ENCODE assay signal across 8 cellular contexts in the genomic region with DNA sequence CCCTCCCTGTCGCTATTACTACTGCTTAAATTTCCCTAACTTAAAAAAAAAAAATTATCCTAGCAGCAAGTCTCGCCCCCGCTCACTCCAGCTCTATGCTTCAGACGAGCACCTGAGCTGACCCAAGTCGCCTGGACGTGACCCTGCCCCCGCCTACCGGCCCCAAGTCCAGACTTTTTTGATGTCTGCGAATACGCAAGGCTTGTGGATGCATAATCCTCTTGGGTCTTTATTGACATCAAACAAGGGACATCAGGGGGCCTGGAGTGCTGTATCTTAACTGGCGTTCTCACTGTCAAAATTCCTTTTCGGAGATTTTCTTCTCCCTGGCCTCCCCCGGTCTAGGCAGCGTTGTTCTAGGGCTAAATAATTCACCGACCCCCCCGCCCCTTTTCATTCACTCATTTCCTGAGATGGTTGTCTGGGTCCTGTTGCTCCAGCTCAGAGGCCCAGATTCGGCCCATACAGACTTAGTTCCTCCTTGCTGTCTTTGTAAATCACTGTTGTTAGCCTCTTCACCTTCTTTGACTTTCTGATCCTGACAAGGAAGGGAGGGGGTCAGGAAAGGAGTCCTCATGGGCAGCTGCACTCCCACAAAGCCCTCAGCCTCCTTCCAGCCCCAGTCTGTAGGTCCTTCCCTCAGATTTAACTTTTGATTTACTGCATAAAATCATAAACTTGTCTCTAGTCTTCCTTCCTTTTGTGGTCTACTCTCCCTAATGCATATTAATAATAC. TPM values are rescaled to one million over a fixed set of nuclear protein-coding genes. Genes with fewer than 3 reads are reported as not detected.
A peak's percentile ranks its signal among the peaks of the same experiment; 100 is the strongest.
DNase-seq lines count a peak whose midpoint lies in the region; ATAC-seq and TF ChIP-seq lines count a peak whose summit lies in the region.

No MANE protein-coding gene starts in this region.

- H3K27ac ChIP-seq in angular gyrus (ENCODE audit: low read depth, low read length) = peak overlapping the region; percentile 68

- no peaks in the 10 kb centered on the region for H3K9me3 Mint-ChIP-seq in activated naive CD4-positive, alpha-beta T cell treated with anti-CD3 and anti-CD28 coated beads for 36 hours
- no peaks in the 10 kb centered on the region for H3K9me3 Mint-ChIP-seq in type B pancreatic cell

- no peaks in the 10 kb centered on the region for H3K36me3 Mint-ChIP-seq in activated naive CD4-positive, alpha-beta T cell treated with anti-CD3 and anti-CD28 coated beads for 36 hours (ENCODE audit: low read depth)
- no peaks in the 10 kb centered on the region for H3K36me3 Mint-ChIP-seq in type B pancreatic cell

- DNase-seq in activated naive CD4-positive, alpha-beta T cell treated with anti-CD3 and anti-CD28 coated beads for 36 hours = no peak
- DNase-seq in activated naive CD4-positive, alpha-beta T cell (lab: John Stamatoyannopoulos, UW) = no peak
- peak; percentile 21 for DNase-seq in medulla oblongata (ENCODE audit: extremely low spot score)
- DNase-seq in type B pancreatic cell (ENCODE audit: extremely low spot score, unreplicated experiment) = no peak
- no peak for DNase-seq in NCI-H2171 (lab: John Stamatoyannopoulos, UW)
- DNase-seq in GDM1 (lab: John Stamatoyannopoulos, UW) = no peak

- CTCF ChIA-PET in activated naive CD4-positive, alpha-beta T cell treated with anti-CD3 and anti-CD28 coated beads for 36 hours (lab: Charles Lee) = interaction anchor here (0.6 to 1.7 kb wide), 6 partner anchors 9 to 236 kb away, joined by 3 to 12 read pairs (median 6); no protein-coding TSS in a partner anchor

- intact Hi-C loops in activated naive CD4-positive, alpha-beta T cell treated with anti-CD3 and anti-CD28 coated beads for 36 hours (cut with micrococcal nuclease) = loop anchor here (2.0 to 10.0 kb wide), 2 partner anchors 18 to 536 kb away; a partner anchor contains a TSS

- peaks cover 46% of the 10 kb centered on the region for H3K27me3 Mint-ChIP-seq in activated naive CD4-positive, alpha-beta T cell treated with anti-CD3 and anti-CD28 coated beads for 36 hours (ENCODE audit: low read depth)
- H3K27me3 Mint-ChIP-seq in type B pancreatic cell = peaks cover 18% of the 10 kb centered on the region

- peaks cover 25% of the 10 kb centered on the region for H3K4me1 Mint-ChIP-seq in activated naive CD4-positive, alpha-beta T cell treated with anti-CD3 and anti-CD28 coated beads for 36 hours (ENCODE audit: low read depth)
- H3K4me1 Mint-ChIP-seq in type B pancreatic cell (ENCODE audit: unreplicated experiment) = peaks cover 43% of the 10 kb centered on the region

- H3K4me3 Mint-ChIP-seq in activated naive CD4-positive, alpha-beta T cell treated with anti-CD3 and anti-CD28 coated beads for 36 hours = peak overlapping the region; percentile 63
- peak overlapping the region; percentile 90 for H3K4me3 Mint-ChIP-seq in type B pancreatic cell

- H3K27ac Mint-ChIP-seq in activated naive CD4-positive, alpha-beta T cell treated with anti-CD3 and anti-CD28 coated beads for 36 hours = no peak overlapping the region
- H3K27ac Mint-ChIP-seq in type B pancreatic cell = peak overlapping the region; percentile 44

- TF ChIP-seq CTCF in type B pancreatic cell (conservative IDR thresholded peaks at IDR 0.05) = no peak

- ATAC-seq in GM21825 (IDR thresholded peaks at IDR 0.05; ENCODE audit: unreplicated experiment) = no peak

RNA-seq across cellular contexts. Expression of a gene that starts 0.6 kb away (rescaled TPM):
- total RNA-seq in activated naive CD4-positive, alpha-beta T cell treated with anti-CD3 and anti-CD28 coated beads for 36 hours = under 1 TPM; 0.32 to 0.52 TPM
- 12.8 and 46.9 TPM in 2 replicates for total RNA-seq in type B pancreatic cell (ENCODE audit: low replicate concordance)

RNA-seq across cellular contexts. Expression of a gene that starts 17.6 kb away (rescaled TPM):
- 10 to 100 TPM; 14.0 TPM for total RNA-seq in activated naive CD4-positive, alpha-beta T cell treated with anti-CD3 and anti-CD28 coated beads for 36 hours
- total RNA-seq in type B pancreatic cell (ENCODE audit: low replicate concordance) = 34.0 and 44.4 TPM in 2 replicates
